8 cellular contexts compared by ENCODE assay signal in genomic region chr11:68459886-68460740, GRCh38. TPM values are rescaled to one million over a fixed set of nuclear protein-coding genes. Genes with fewer than 3 reads are reported as not detected.
DNase-seq lines count a peak whose midpoint lies in the region; ATAC-seq, FAIRE-seq and TF ChIP-seq lines count a peak whose summit lies in the region.

No MANE protein-coding gene starts in this region.

- ATAC-seq in GM18907 (IDR thresholded peaks at IDR 0.05; ENCODE audit: unreplicated experiment) (peak; percentile 82), HG03159 (IDR thresholded peaks at IDR 0.05; ENCODE audit: unreplicated experiment) (peak; percentile 76)

- H3K27ac ChIP-seq in AG04450 (ENCODE audit: low read depth, low read length), result peak overlapping the region; percentile 92
- peak overlapping the region; percentile 84 to 99 (median 97) for H3K27ac ChIP-seq in skin epidermis

- CTCF ChIA-PET in AG04450 (lab: Charles Lee), result no interaction called here

- peak overlapping the region; percentile 79 for H3K4me3 ChIP-seq in AG04450 (ENCODE audit: low read depth, low read length)
- peak overlapping the region; percentile 80 for H3K4me3 ChIP-seq in WI38 (ENCODE audit: low read depth, low read length)
- peak overlapping the region; percentile 72 for H3K4me3 ChIP-seq in bronchial epithelial cell (ENCODE audit: low read depth, low read length)
- peak overlapping the region; percentile 93 to 99 (median 95) for H3K4me3 ChIP-seq in skin epidermis

- POLR2A ChIA-PET in AG04450 (lab: Yijun Ruan, JAX), result interaction anchor here (0.5 to 1.6 kb wide), 6 partner anchors 39 to 301 kb away, joined by 3 to 9 read pairs (median 4); partner anchors contain the start of gene C11orf24

- no peak for TF ChIP-seq CTCF in AG04450 (IDR thresholded peaks at IDR 0.05; ENCODE audit: low read depth, low read length)
- TF ChIP-seq CTCF in WI38 (IDR thresholded peaks at IDR 0.05; ENCODE audit: low read depth, low read length), result no peak
- TF ChIP-seq CTCF in bronchial epithelial cell (IDR thresholded peaks at IDR 0.05; ENCODE audit: insufficient read depth, low read length, severe bottlenecking), result no peak

- no peaks in the 10 kb centered on the region for H3K27me3 ChIP-seq in AG04450 (ENCODE audit: control insufficient read depth, insufficient read depth, low read length)
- H3K27me3 ChIP-seq in bronchial epithelial cell (ENCODE audit: control insufficient read depth, insufficient read depth, low read length), result no peaks in the 10 kb centered on the region

- FAIRE-seq in bronchial epithelial cell (lab: Jason Lieb, UNC), result no peak

- peak; percentile 97 for DNase-seq in AG04450 (ENCODE audit: low read depth, low spot score)
- DNase-seq in NCI-H2227 (lab: John Stamatoyannopoulos, UW; ENCODE audit: unreplicated experiment), result peak; percentile 99
- DNase-seq in bronchial epithelial cell (ENCODE audit: low read depth), result peak; percentile 91
- DNase-seq in iPS-NIHi11 (ENCODE audit: low spot score), result peak; percentile 98

- no peaks in the 10 kb centered on the region; the same call in 1 of the 2 replicates for H3K9me3 ChIP-seq in AG04450 (ENCODE audit: control insufficient read depth, insufficient read depth, low read length)

- H3K36me3 ChIP-seq in bronchial epithelial cell (ENCODE audit: control insufficient read depth, insufficient read depth, low read length), result peaks cover 2% of the 10 kb centered on the region

RNA-seq across cellular contexts. Expression of gene PPP6R3, which starts 0.4 kb away (rescaled TPM):
- polyA plus RNA-seq in AG04450 (2011; rRNA removed), result 48.3 and 58.5 TPM in 2 replicates
- 88.3 and 103 TPM in 2 replicates for polyA minus RNA-seq in AG04450 (2011; rRNA and poly(A)+ RNA removed)
- total RNA-seq in bronchial epithelial cell, result 93.5 and 139 TPM in 2 replicates

Comparison
In these comparisons a context has a peak if more than half of its experiments do, and no peak if none do; other contexts are left out.
1. Peak in every context shown above with its lines: DNase-seq, ATAC-seq, H3K4me3 ChIP-seq and H3K27ac ChIP-seq.